In genomic region chr3:52367891-52368880, GRCh38 we compare ENCODE assay signal across 20 cellular contexts. TPM values are rescaled to one million over a fixed set of nuclear protein-coding genes. Genes with fewer than 3 reads are reported as not detected.
DNase-seq lines count a peak whose midpoint lies in the region; ATAC-seq and TF ChIP-seq lines count a peak whose summit lies in the region.
"Had no signal": no experiment of that assay in that cellular context is flagged by ENCODE, and none has a peak within 500 bp of the region (broad histone marks: within the 10 kb centered on the region; RNA-seq: fewer than 3 reads in every experiment).

No MANE protein-coding gene starts in this region.

- no peak overlapping the region for H3K18ac ChIP-seq in H9 (ENCODE audit: insufficient read length, low read depth, low read length)

- H3K4me2 ChIP-seq in H9 (ENCODE audit: insufficient read depth, insufficient read length, low read length): peak overlapping the region; percentile 1

- peaks cover 13% of the 10 kb centered on the region for H3K27me3 Mint-ChIP-seq in H9 (ENCODE audit: low read depth)
- H3K27me3 Mint-ChIP-seq: CD4-positive, alpha-beta memory T cell; stimulated activated naive CD8-positive, alpha-beta T cell treated with anti-CD3 and anti-CD28 coated beads, Interleukin-15, amount 100 ng/mL, for 72 hours had no signal

- H2BK120ac ChIP-seq in H9 (ENCODE audit: low read depth, low read length, poor library complexity, severe bottlenecking): no peak overlapping the region

- H3K27me3 ChIP-seq in H9 (ENCODE audit: insufficient read depth, low read length): no peaks in the 10 kb centered on the region
- no peaks in the 10 kb centered on the region for H3K27me3 ChIP-seq in iPS-15b (ENCODE audit: control insufficient read depth, insufficient read depth, low read length)
- H3K27me3 ChIP-seq in psoas muscle (ENCODE audit: insufficient read depth in 3 of 3, low read length in 2 of 3): no peaks in the 10 kb centered on the region
- H3K27me3 ChIP-seq: heart right ventricle had no signal

- H3K9me3 Mint-ChIP-seq in H9: no peaks in the 10 kb centered on the region
- no peaks in the 10 kb centered on the region for H3K9me3 Mint-ChIP-seq in activated naive CD4-positive, alpha-beta T cell treated with anti-CD3 and anti-CD28 coated beads, Interleukin-2, amount 50 U/mL, for 72 hours
- H3K9me3 Mint-ChIP-seq: dendritic cell treated with granulocyte-macrophage colony-stimulating factor and Interleukin-4, amounts not matched to agents 40 ng/mL and 50 ng/mL, for 4 days; stimulated activated naive CD8-positive, alpha-beta T cell treated with anti-CD3 and anti-CD28 coated beads, Interleukin-15, amount 100 ng/mL, for 72 hours had no signal

- peaks cover 22 to 25% of the 10 kb centered on the region in 2 experiments for H3K4me1 Mint-ChIP-seq in H9

- peak overlapping the region in 1 of 3 experiments; percentile 87; a peak in 1 of 7 replicates for H3K27ac Mint-ChIP-seq in H9
- H3K27ac Mint-ChIP-seq in activated naive CD4-positive, alpha-beta T cell treated with anti-CD3 and anti-CD28 coated beads, Interleukin-2, amount 50 U/mL, for 72 hours: peak overlapping the region in 1 of 2 donors; percentile 44
- H3K27ac Mint-ChIP-seq: dendritic cell treated with granulocyte-macrophage colony-stimulating factor and Interleukin-4, amounts not matched to agents 40 ng/mL and 50 ng/mL, for 4 days had no signal

- H2BK12ac ChIP-seq in H9 (ENCODE audit: insufficient read length, low read depth, low read length): no peak overlapping the region

- ATAC-seq in activated naive CD4-positive, alpha-beta T cell treated with anti-CD3 and anti-CD28 coated beads, Interleukin-2, amount 50 U/mL, for 72 hours: no peak
- no peak for ATAC-seq in psoas muscle
- ATAC-seq: heart right ventricle; stimulated activated naive CD8-positive, alpha-beta T cell treated with anti-CD3 and anti-CD28 coated beads, Interleukin-15, amount 100 ng/mL, for 72 hours had no signal

- no peaks in the 10 kb centered on the region for H3K79me1 ChIP-seq in H9 (ENCODE audit: insufficient read depth, low read depth, low read length, poor library complexity, severe bottlenecking)

- H3K4me3 ChIP-seq in iPS-15b (ENCODE audit: low read depth, low read length) (no peak overlapping the region), psoas muscle (no peak overlapping the region)
- H3K4me3 ChIP-seq: heart right ventricle had no signal

- in situ Hi-C loops in KBM-7 (cut with MboI; ENCODE audit: low pct_unique_long_range_greater_than_20kb, low sequenced_read_pairs): no loop called here

- H3K4me1 ChIP-seq in H9 (ENCODE audit: insufficient read depth, low read length) (peaks cover 2% of the 10 kb centered on the region; the same call in 1 of the 2 replicates), iPS-15b (ENCODE audit: control insufficient read depth, insufficient read depth, low read length) (peaks cover 7% of the 10 kb centered on the region), psoas muscle (no peaks in the 10 kb centered on the region)

- H3K36me3 Mint-ChIP-seq in H9 (ENCODE audit: insufficient read depth in 1 of 3, low read depth in 3 of 3): no peaks in the 10 kb centered on the region
- no peaks in the 10 kb centered on the region for H3K36me3 Mint-ChIP-seq in activated naive CD4-positive, alpha-beta T cell treated with anti-CD3 and anti-CD28 coated beads, Interleukin-2, amount 50 U/mL, for 72 hours

- no peaks in the 10 kb centered on the region for H3K23me2 ChIP-seq in H9 (ENCODE audit: insufficient read length, low read depth, low read length, poor library complexity, severe bottlenecking)

- H3K4me3 Mint-ChIP-seq in H9: no peak overlapping the region
- H3K4me3 Mint-ChIP-seq: CD4-positive, alpha-beta memory T cell; dendritic cell treated with granulocyte-macrophage colony-stimulating factor and Interleukin-4, amounts not matched to agents 40 ng/mL and 50 ng/mL, for 4 days; stimulated activated naive CD8-positive, alpha-beta T cell treated with anti-CD3 and anti-CD28 coated beads, Interleukin-15, amount 100 ng/mL, for 72 hours had no signal

- H4K8ac ChIP-seq in H9 (replicated peaks; ENCODE audit: insufficient read length, low read depth, low read length): no peak overlapping the region

- H3K9me3 ChIP-seq in H9 (ENCODE audit: control insufficient read depth, low read depth, low read length) (no peaks in the 10 kb centered on the region), iPS-15b (ENCODE audit: control insufficient read depth, insufficient read depth, low read length) (no peaks in the 10 kb centered on the region), psoas muscle (no peaks in the 10 kb centered on the region)
- H3K9me3 ChIP-seq: heart right ventricle had no signal

- H3K14ac ChIP-seq in H9 (ENCODE audit: insufficient read depth, low read length): no peak overlapping the region

- no peaks in the 10 kb centered on the region for H3K79me2 ChIP-seq in H9 (ENCODE audit: insufficient read depth, low read length)

- H2BK5ac ChIP-seq in H9 (ENCODE audit: insufficient read length, low read length): no peak overlapping the region

- no peak overlapping the region for H2BK15ac ChIP-seq in H9 (ENCODE audit: low read depth, low read length)

- H3K4ac ChIP-seq in H9 (ENCODE audit: low read depth, low read length): no peak overlapping the region

- no peak overlapping the region for H3K56ac ChIP-seq in H9 (ENCODE audit: insufficient read length, low read depth, low read length)

- H3K23ac ChIP-seq in H9 (ENCODE audit: insufficient read length, low read depth, low read length): no peak overlapping the region

- H2BK20ac ChIP-seq in H9 (ENCODE audit: low read depth, low read length, poor library complexity, severe bottlenecking): no peak overlapping the region

- intact Hi-C loops in psoas muscle (cut with DNase I): no loop called here

- no CpG with 5 or more reads among the region's 19 CpGs for WGBS in H9 (ENCODE audit: extremely low coverage, insufficient read length, low lambda C conversion rate)
- WGBS in psoas muscle, 3 donors: 62 to 65% (median 64%) methylated on average over 19 of the region's 19 CpGs

- H2AFZ ChIP-seq in H9 (ENCODE audit: low read length): peak overlapping the region; percentile 26

- no peak overlapping the region for H4K5ac ChIP-seq in H9 (ENCODE audit: insufficient read length, low read depth, low read length)

- no peak overlapping the region for H2AK5ac ChIP-seq in H9 (ENCODE audit: insufficient read length, low read length)

- H3K27ac ChIP-seq in H9 (ENCODE audit: insufficient read length, low read depth, low read length) (no peak overlapping the region), caudate nucleus (ENCODE audit: low read depth, low read length) (peak overlapping the region; percentile 95), psoas muscle (no peak overlapping the region)
- H3K27ac ChIP-seq: heart right ventricle, HL-60 had no signal

- H3K36me3 ChIP-seq in iPS-15b (ENCODE audit: control insufficient read depth, insufficient read depth, low read length): no peaks in the 10 kb centered on the region
- H3K36me3 ChIP-seq in psoas muscle (ENCODE audit: insufficient read depth in 1 of 2, low read depth in 1 of 2): peaks cover 0 to 47% of the 10 kb centered on the region in 2 donors

- H4K20me1 ChIP-seq in H9 (ENCODE audit: control insufficient read depth, insufficient read depth, insufficient read length): no peaks in the 10 kb centered on the region

- no peak overlapping the region for H3K9ac ChIP-seq in H9 (ENCODE audit: extremely low read depth, insufficient read length, low read length)
- peak overlapping the region; percentile 41 for H3K9ac ChIP-seq in iPS-15b (ENCODE audit: low read depth, low read length)

- DNase-seq in H9 (no peak), caudate nucleus (lab: John Stamatoyannopoulos, UW) (peak in 41 of 61 donors; percentile 2 to 67 (median 29)), nucleus accumbens (lab: John Stamatoyannopoulos, UW) (peak in 44 of 56 donors; percentile 1 to 77 (median 42)), psoas muscle (no peak), NCI-H1417 treated with DMSO at 0.1 percent for 48 hours (lab: John Stamatoyannopoulos, UW) (no peak), KBM-7 (no peak)
- no peak for DNase-seq in activated naive CD4-positive, alpha-beta T cell treated with anti-CD3 and anti-CD28 coated beads, Interleukin-2, amount 50 U/mL, for 72 hours (ENCODE audit: low spot score in 2 of 2)
- DNase-seq: activated CD4-positive, alpha-beta T cell treated with anti-CD3 and anti-CD28 coated beads for 48 hours; activated CD8-positive, alpha-beta memory T cell treated with anti-CD3 and anti-CD28 coated beads, Interleukin-2, amount 50 U/mL, for 48 hours; CD4-positive, alpha-beta memory T cell; heart right ventricle; NCI-H187 treated with DMSO at 0.1 percent for 48 hours; NCI-H524; occipital lobe; stimulated activated CD4-positive, alpha-beta T cell treated with anti-CD3 and anti-CD28 coated beads, Interleukin-1b, Interleukin-23, amount 100 ng/mL, for 48 hours; stimulated activated naive CD8-positive, alpha-beta T cell treated with anti-CD3 and anti-CD28 coated beads, Interleukin-15, amount 100 ng/mL, for 72 hours; SW 1271 had no signal

- no peak overlapping the region for H4K91ac ChIP-seq in H9 (ENCODE audit: insufficient read length, low read depth, low read length)

- TF ChIP-seq CTCF in H9 (conservative IDR thresholded peaks at IDR 0.05) (no peak), psoas muscle (IDR thresholded peaks at IDR 0.05) (no peak)

- H3T11ph ChIP-seq in H9 (ENCODE audit: low read length): no peak overlapping the region

RNA-seq across cellular contexts. Expression of gene BAP1, which starts 41.6 kb away (rescaled TPM):
- total RNA-seq in H9 (2021): 79.6 and 84.1 TPM in 2 replicates
- total RNA-seq in activated naive CD4-positive, alpha-beta T cell treated with anti-CD3 and anti-CD28 coated beads, Interleukin-2, amount 50 U/mL, for 72 hours: 100 to 1,000 TPM; 100 to 148 TPM
- total RNA-seq in psoas muscle: 10 to 100 TPM; 61.1 to 78.1 (median 70.7) TPM
- polyA plus RNA-seq in psoas muscle: 100 to 1,000 TPM in 1 of 3 donors, 10 to 100 TPM in 2; 65.7 to 104 (median 78.9) TPM

RNA-seq across cellular contexts. Expression of gene PHF7, which starts 42.3 kb away (rescaled TPM):
- total RNA-seq in H9 (2021): 9.4 and 9.9 TPM in 2 replicates
- 10 to 100 TPM; 17.2 to 36.0 TPM for total RNA-seq in activated naive CD4-positive, alpha-beta T cell treated with anti-CD3 and anti-CD28 coated beads, Interleukin-2, amount 50 U/mL, for 72 hours
- 10 to 100 TPM in 1 of 4 donors, 1 to 10 TPM in 3; 4.2 to 15.5 (median 7.3) TPM for total RNA-seq in psoas muscle
- polyA plus RNA-seq in psoas muscle: 10 to 100 TPM in 1 of 3 donors, 1 to 10 TPM in 2; 4.2 to 13.4 (median 4.6) TPM

RNA-seq across cellular contexts. Expression of gene DNAH1, which starts 52.1 kb away (rescaled TPM):
- 2.0 and 2.3 TPM in 2 replicates for total RNA-seq in H9 (2021)
- 10 to 100 TPM; 17.5 to 19.8 TPM for total RNA-seq in activated naive CD4-positive, alpha-beta T cell treated with anti-CD3 and anti-CD28 coated beads, Interleukin-2, amount 50 U/mL, for 72 hours
- 1 to 10 TPM; 2.4 to 4.1 (median 3.0) TPM for total RNA-seq in psoas muscle
- 1 to 10 TPM in 2 of 3 donors, under 1 TPM in 1; 0.77 to 1.8 (median 1.2) TPM for polyA plus RNA-seq in psoas muscle

Comparison
In these comparisons a context has a peak if more than half of its experiments do, and no peak if none do; other contexts are left out.
1. DNase-seq: peak in caudate nucleus (41 of 61) and nucleus accumbens (44 of 56); none in H9 (single experiment), activated naive CD4-positive, alpha-beta T cell treated with anti-CD3 and anti-CD28 coated beads, Interleukin-2, amount 50 U/mL, for 72 hours (0 of 2), psoas muscle (0 of 2), NCI-H1417 treated with DMSO at 0.1 percent for 48 hours (single experiment) and KBM-7 (single experiment).